ENCODE assay signal across 1 cellular context in genomic region chr6:76772951-76773350, GRCh38.
TF ChIP-seq lines count a peak whose summit lies in the region.

No MANE protein-coding gene starts in this region.

TF ChIP-seq in GM23338, 12 proteins besides CTCF, POLR2A, EP300 and RAD21 (continued from another document):
- TF ChIP-seq ZNF462 (CRISPR knock-in tag; IDR thresholded peaks at IDR 0.05) (no peak), POLR2AphosphoS5 (IDR thresholded peaks at IDR 0.05; ENCODE audit: low read depth) (no peak)
TF ChIP-seq in GM23338: peak in this region for 0.
